24 cellular contexts compared by ENCODE assay signal in the genomic region with DNA sequence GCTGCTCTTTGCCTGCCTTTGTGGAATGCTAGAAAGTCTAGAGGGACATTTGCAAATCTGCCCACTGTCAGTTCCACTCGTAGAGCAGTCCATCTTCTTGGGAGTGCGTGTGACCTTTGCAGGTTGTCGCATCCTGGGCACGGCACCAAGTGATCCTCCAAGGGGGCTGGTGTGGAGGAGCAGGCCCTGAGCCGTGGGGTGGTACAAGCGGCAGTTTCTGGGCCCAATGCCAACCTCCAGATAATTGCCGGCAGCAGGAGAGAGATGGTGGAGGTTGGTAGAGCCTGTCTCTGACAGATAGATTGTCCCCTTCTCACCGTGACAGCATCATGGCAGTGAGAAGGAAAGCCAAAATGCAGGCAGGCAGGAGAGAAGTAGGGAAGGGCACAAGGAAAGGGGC.
DNase-seq lines count a peak whose midpoint lies in the region; ATAC-seq and TF ChIP-seq lines count a peak whose summit lies in the region.
"Had no signal": no experiment of that assay in that cellular context is flagged by ENCODE, and none has a peak within 500 bp of the region (broad histone marks: within the 10 kb centered on the region; RNA-seq: fewer than 3 reads in every experiment).

No MANE protein-coding gene starts in this region.

- ATAC-seq in upper lobe of right lung (no peak), HG03439 (IDR thresholded peaks at IDR 0.05; ENCODE audit: unreplicated experiment) (no peak), GM21390 (IDR thresholded peaks at IDR 0.05; ENCODE audit: unreplicated experiment) (no peak)
- ATAC-seq: gastroesophageal sphincter, GM12878, left colon had no signal

- no peak overlapping the region for H3K4me3 ChIP-seq in left ventricle myocardium inferior
- H3K4me3 ChIP-seq in upper lobe of right lung, result no peak overlapping the region
- H3K4me3 ChIP-seq: gastroesophageal sphincter, GM12878, skin epidermis had no signal

- intact Hi-C loops in left ventricle myocardium inferior (cut with micrococcal nuclease) (no loop called here), upper lobe of right lung (cut with DNase I) (no loop called here)

- no peaks in the 10 kb centered on the region for H3K9me3 ChIP-seq in left ventricle myocardium inferior (replicated peaks)
- H3K9me3 ChIP-seq in upper lobe of right lung, result no peaks in the 10 kb centered on the region
- H3K9me3 ChIP-seq: gastroesophageal sphincter had no signal

- DNase-seq in NCI-H2029 (lab: John Stamatoyannopoulos, UW), result peak; percentile 4
- no peak for DNase-seq in NCI-H2029 treated with DMSO at 0.1 percent for 48 hours (lab: John Stamatoyannopoulos, UW)
- peak; percentile 63 to 86 for DNase-seq in NCI-H2081 (lab: John Stamatoyannopoulos, UW)
- DNase-seq in NCI-H69 (lab: John Stamatoyannopoulos, UW), result peak; percentile 92
- peak; percentile 24 for DNase-seq in left ventricle myocardium inferior
- no peak for DNase-seq in upper lobe of right lung
- DNase-seq: 8988T; activated CD4-positive, alpha-beta T cell treated with anti-CD3 and anti-CD28 coated beads, Interleukin-2, amount 10 ng/mL, durations not matched to agents 7 days and 5 days; activated CD8-positive, alpha-beta memory T cell treated with anti-CD3 and anti-CD28 coated beads, Interleukin-2, amount 50 U/mL, for 48 hours; activated gamma-delta T cell; amniotic stem cell; caudate nucleus; GF-D8; H9; left colon; midbrain; NCI-H187 treated with DMSO at 0.1 percent for 48 hours; SIG-M5; stimulated activated CD4-positive, alpha-beta T cell treated with anti-CD3 and anti-CD28 coated beads, Interleukin-4, amount 100 ng/mL, for 24 hours had no signal

- H3K27ac ChIP-seq in left ventricle myocardium inferior (replicated peaks) (no peak overlapping the region), upper lobe of right lung (no peak overlapping the region)
- H3K27ac ChIP-seq: gastroesophageal sphincter, skin epidermis had no signal

- H3K27me3 ChIP-seq in left ventricle myocardium inferior (ENCODE audit: low read depth) (no peaks in the 10 kb centered on the region), upper lobe of right lung (no peaks in the 10 kb centered on the region)
- H3K27me3 ChIP-seq: gastroesophageal sphincter had no signal

- peaks cover 5% of the 10 kb centered on the region for H3K4me1 ChIP-seq in left ventricle myocardium inferior
- H3K4me1 ChIP-seq in upper lobe of right lung, result no peaks in the 10 kb centered on the region

- TF ChIP-seq CTCF in left ventricle myocardium inferior (IDR thresholded peaks at IDR 0.05; ENCODE audit: borderline replicate concordance), result no peak
- TF ChIP-seq CTCF in upper lobe of right lung (IDR thresholded peaks at IDR 0.05), result no peak

- H3K36me3 ChIP-seq in left ventricle myocardium inferior (no peaks in the 10 kb centered on the region), upper lobe of right lung (no peaks in the 10 kb centered on the region)
- H3K36me3 ChIP-seq: gastroesophageal sphincter had no signal

Comparison
In these comparisons a context has a peak if more than half of its experiments do, and no peak if none do; other contexts are left out.
1. DNase-seq: peak in NCI-H2029 (single experiment), NCI-H2081 (2 of 2), NCI-H69 (single experiment) and left ventricle myocardium inferior (single experiment); none in NCI-H2029 treated with DMSO at 0.1 percent for 48 hours (single experiment) and upper lobe of right lung (single experiment).